In the genomic region with DNA sequence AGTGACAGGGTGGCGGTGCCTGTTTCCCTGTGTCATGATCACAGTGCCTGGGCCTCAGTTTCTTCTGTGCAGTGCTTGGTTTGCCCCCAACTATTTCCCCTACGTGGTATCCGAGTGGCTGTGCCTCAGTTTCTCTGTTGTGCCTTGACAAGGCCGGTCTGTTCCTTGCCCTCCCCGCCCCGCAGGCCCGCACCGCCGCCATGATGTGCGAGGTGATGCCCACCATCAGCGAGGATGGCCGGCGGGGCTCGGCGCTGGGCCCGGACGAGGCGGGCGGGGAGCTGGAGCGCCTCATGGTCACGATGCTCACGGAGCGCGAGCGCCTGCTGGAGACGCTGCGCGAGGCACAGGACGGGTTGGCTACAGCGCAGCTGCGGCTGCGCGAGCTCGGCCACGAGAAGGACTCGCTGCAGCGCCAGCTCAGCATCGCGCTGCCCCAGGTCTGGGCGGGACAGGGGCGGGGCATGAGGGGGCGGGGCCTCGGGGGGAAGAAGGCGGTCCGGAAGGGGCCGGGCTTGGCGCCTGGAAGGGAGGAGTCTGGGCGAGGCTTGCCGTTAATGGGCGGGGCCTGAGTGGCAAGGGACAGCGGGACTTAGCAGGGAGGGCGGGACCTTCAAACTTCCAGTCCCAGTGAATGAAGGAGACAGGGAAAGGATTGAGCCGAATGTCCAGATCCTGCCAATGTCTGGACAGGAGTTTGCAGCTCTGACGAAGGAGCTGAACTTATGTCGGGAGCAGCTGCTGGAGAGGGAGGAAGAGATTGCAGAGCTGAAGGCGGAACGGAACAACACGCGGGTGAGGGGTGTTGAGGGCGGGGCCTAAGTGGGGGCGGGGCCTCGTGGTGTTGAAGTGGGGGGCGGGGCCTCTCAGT, we compare ENCODE assay signal across 1 cellular context.
TF ChIP-seq lines count a peak whose summit lies in the region.

No MANE protein-coding gene starts in this region.

TF ChIP-seq in GM12878, 131 proteins besides CTCF, POLR2A, EP300 and RAD21:
- peak; percentile 90 for TF ChIP-seq SIN3A (IDR thresholded peaks at IDR 0.05; ENCODE audit: low read depth, low read length)
- no peak for TF ChIP-seq ZZZ3 (IDR thresholded peaks at IDR 0.05; ENCODE audit: control insufficient read depth, insufficient read length, low read depth)
- TF ChIP-seq HDGF (IDR thresholded peaks at IDR 0.05) = peak; percentile 46; the same call in 1 of the 2 replicates
- TF ChIP-seq, protein P1, sequence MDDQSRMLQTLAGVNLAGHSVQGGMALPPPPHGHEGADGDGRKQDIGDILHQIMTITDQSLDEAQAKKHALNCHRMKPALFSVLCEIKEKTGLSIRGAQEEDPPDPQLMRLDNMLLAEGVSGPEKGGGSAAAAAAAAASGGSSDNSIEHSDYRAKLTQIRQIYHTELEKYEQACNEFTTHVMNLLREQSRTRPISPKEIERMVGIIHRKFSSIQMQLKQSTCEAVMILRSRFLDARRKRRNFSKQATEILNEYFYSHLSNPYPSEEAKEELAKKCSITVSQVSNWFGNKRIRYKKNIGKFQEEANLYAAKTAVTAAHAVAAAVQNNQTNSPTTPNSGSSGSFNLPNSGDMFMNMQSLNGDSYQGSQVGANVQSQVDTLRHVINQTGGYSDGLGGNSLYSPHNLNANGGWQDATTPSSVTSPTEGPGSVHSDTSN (IDR thresholded peaks at IDR 0.05; ENCODE audit: insufficient replicate concordance, low read depth, low read length) = peak; percentile 42
- TF ChIP-seq PKNOX1 (IDR thresholded peaks at IDR 0.05) = peak; percentile 84
- TF ChIP-seq JUNB (IDR thresholded peaks at IDR 0.05) = no peak
- TF ChIP-seq MAX (IDR thresholded peaks at IDR 0.05; ENCODE audit: low read depth, low read length) = peak; percentile 94
- TF ChIP-seq TCF12 (IDR thresholded peaks at IDR 0.05; ENCODE audit: low read depth, low read length) = 0 out of 2 replicates have a peak, but pooled peaks have one; percentile 24
- 0 out of 2 replicates have a peak, but pooled peaks have one; percentile 23 for TF ChIP-seq ZNF217 (IDR thresholded peaks at IDR 0.05)
- no peak for TF ChIP-seq TBL1XR1 (IDR thresholded peaks at IDR 0.05; ENCODE audit: low read depth, low read length)
- 0 out of 2 replicates have a peak, but pooled peaks have one; percentile 20 for TF ChIP-seq STAT1 (conservative IDR thresholded peaks at IDR 0.05)
- peak; percentile 90 for TF ChIP-seq NKRF (conservative IDR thresholded peaks at IDR 0.05)
- TF ChIP-seq NRF1 (conservative IDR thresholded peaks at IDR 0.05; ENCODE audit: low read depth, low read length) = peak; percentile 78
- TF ChIP-seq E2F4 (IDR thresholded peaks at IDR 0.05; ENCODE audit: low read depth, low read length) = peak; percentile 89
- TF ChIP-seq EGR1 (IDR thresholded peaks at IDR 0.05; ENCODE audit: borderline replicate concordance in 1 of 2, low read depth in 2 of 2, low read length in 2 of 2) = 0 out of 3 replicates have a peak, but pooled peaks of 1 of the 2 experiments have one; percentile 24
- TF ChIP-seq BHLHE40 (IDR thresholded peaks at IDR 0.05; ENCODE audit: borderline replicate concordance in 1 of 2, low read depth in 2 of 2, low read length in 1 of 2) = peak in 1 of 2 experiments; percentile 38; a peak in 1 of 4 replicates
- TF ChIP-seq LARP7 (IDR thresholded peaks at IDR 0.05) = peak; percentile 35; the same call in 1 of the 2 replicates
- TF ChIP-seq HCFC1 (IDR thresholded peaks at IDR 0.05; ENCODE audit: low read length) = no peak
- TF ChIP-seq, protein P2, sequence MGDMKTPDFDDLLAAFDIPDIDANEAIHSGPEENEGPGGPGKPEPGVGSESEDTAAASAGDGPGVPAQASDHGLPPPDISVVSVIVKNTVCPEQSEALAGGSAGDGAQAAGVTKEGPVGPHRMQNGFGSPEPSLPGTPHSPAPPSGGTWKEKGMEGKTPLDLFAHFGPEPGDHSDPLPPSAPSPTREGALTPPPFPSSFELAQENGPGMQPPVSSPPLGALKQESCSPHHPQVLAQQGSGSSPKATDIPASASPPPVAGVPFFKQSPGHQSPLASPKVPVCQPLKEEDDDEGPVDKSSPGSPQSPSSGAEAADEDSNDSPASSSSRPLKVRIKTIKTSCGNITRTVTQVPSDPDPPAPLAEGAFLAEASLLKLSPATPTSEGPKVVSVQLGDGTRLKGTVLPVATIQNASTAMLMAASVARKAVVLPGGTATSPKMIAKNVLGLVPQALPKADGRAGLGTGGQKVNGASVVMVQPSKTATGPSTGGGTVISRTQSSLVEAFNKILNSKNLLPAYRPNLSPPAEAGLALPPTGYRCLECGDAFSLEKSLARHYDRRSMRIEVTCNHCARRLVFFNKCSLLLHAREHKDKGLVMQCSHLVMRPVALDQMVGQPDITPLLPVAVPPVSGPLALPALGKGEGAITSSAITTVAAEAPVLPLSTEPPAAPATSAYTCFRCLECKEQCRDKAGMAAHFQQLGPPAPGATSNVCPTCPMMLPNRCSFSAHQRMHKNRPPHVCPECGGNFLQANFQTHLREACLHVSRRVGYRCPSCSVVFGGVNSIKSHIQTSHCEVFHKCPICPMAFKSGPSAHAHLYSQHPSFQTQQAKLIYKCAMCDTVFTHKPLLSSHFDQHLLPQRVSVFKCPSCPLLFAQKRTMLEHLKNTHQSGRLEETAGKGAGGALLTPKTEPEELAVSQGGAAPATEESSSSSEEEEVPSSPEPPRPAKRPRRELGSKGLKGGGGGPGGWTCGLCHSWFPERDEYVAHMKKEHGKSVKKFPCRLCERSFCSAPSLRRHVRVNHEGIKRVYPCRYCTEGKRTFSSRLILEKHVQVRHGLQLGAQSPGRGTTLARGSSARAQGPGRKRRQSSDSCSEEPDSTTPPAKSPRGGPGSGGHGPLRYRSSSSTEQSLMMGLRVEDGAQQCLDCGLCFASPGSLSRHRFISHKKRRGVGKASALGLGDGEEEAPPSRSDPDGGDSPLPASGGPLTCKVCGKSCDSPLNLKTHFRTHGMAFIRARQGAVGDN (IDR thresholded peaks at IDR 0.05) = peak; percentile 99
- peak; percentile 54 for TF ChIP-seq IKZF1 (conservative IDR thresholded peaks at IDR 0.05)
- TF ChIP-seq YY1 (IDR thresholded peaks at IDR 0.05; ENCODE audit: low read depth, low read length) = no peak
- peak; percentile 69; the same call in 1 of the 2 replicates for TF ChIP-seq ZNF207 (IDR thresholded peaks at IDR 0.05; ENCODE audit: borderline replicate concordance)
- TF ChIP-seq KLF5 (IDR thresholded peaks at IDR 0.05; ENCODE audit: partially characterized antibody) = peak; percentile 63
- 0 out of 2 replicates have a peak, but pooled peaks have one; percentile 24 for TF ChIP-seq BACH1 (IDR thresholded peaks at IDR 0.05; ENCODE audit: borderline replicate concordance)
- TF ChIP-seq SP1 (IDR thresholded peaks at IDR 0.05; ENCODE audit: low read depth, low read length) = peak; percentile 39
- no peak for TF ChIP-seq IKZF2 (IDR thresholded peaks at IDR 0.05)
- TF ChIP-seq MXI1 (IDR thresholded peaks at IDR 0.05; ENCODE audit: low read depth, low read length) = peak; percentile 50
- no peak for TF ChIP-seq NR2C1 (IDR thresholded peaks at IDR 0.05)
- TF ChIP-seq RCOR1 (conservative IDR thresholded peaks at IDR 0.05; ENCODE audit: low read depth, low read length) = no peak
